1 cellular context compared by ENCODE assay signal in the genomic region with DNA sequence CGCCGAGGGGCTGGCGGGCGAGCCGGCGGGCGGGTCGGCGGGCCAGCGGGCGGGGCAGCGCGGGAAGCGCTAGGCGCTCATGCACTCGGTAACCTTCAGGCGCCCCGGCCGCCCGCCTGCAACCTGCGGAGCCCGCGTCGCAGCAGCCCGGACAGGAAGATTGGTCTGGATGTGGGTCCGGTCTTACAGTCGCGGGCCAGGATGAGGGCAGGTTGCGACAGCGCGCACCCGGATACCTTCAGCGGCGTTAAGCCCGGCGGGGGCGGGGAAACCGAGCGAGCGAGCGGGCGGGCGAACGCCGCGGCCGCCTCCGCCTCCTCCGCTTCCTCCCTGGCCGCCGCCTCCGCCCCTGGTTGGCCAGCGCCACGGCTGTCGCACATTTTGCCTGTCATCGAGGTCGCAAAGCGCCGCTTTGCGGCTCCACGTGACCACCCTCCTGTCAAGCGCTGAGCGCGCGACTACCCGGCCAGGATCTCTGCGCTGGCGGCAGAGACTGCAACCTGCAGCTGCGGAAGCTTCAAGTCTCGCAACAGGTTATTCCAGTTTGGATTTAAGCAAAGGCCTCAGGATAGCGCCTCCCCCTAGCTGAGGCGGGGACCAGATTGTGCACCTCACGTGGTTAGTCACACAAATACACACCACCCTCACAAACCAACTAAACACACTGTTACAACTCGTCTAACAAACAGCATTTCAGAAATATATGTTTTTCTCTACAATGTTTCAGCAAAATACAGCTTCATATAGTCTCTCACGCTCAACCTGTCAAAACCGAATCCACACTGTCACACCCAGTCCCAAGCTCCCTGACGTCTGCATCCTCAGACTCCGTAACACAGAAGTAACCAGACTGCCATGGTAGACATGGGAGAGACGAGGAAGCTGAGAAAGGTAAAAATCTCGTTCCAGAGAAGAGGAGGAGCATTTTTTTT.
A peak's percentile ranks its signal among the peaks of the same experiment; 100 is the strongest.
TF ChIP-seq lines count a peak whose summit lies in the region.

TSS of gene FAF1 (minus strand) at position 355 of the 932 bp plus-strand sequence. CDS start 456 bp downstream, outside the sequence.

TF ChIP-seq in K562, 482 proteins besides CTCF, POLR2A, EP300 and RAD21 (continued from another document and continues in another):
- TF ChIP-seq, protein P1, sequence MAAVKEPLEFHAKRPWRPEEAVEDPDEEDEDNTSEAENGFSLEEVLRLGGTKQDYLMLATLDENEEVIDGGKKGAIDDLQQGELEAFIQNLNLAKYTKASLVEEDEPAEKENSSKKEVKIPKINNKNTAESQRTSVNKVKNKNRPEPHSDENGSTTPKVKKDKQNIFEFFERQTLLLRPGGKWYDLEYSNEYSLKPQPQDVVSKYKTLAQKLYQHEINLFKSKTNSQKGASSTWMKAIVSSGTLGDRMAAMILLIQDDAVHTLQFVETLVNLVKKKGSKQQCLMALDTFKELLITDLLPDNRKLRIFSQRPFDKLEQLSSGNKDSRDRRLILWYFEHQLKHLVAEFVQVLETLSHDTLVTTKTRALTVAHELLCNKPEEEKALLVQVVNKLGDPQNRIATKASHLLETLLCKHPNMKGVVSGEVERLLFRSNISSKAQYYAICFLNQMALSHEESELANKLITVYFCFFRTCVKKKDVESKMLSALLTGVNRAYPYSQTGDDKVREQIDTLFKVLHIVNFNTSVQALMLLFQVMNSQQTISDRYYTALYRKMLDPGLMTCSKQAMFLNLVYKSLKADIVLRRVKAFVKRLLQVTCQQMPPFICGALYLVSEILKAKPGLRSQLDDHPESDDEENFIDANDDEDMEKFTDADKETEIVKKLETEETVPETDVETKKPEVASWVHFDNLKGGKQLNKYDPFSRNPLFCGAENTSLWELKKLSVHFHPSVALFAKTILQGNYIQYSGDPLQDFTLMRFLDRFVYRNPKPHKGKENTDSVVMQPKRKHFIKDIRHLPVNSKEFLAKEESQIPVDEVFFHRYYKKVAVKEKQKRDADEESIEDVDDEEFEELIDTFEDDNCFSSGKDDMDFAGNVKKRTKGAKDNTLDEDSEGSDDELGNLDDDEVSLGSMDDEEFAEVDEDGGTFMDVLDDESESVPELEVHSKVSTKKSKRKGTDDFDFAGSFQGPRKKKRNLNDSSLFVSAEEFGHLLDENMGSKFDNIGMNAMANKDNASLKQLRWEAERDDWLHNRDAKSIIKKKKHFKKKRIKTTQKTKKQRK (IDR thresholded peaks at IDR 0.05; ENCODE audit: borderline replicate concordance, low read depth, low read length): 0 out of 2 replicates have a peak, but pooled peaks have one; percentile 26
- no peak for TF ChIP-seq CAMTA2 (CRISPR knock-in tag; conservative IDR thresholded peaks at IDR 0.05)
- peak; percentile 56 for TF ChIP-seq ETV1 (tag; conservative IDR thresholded peaks at IDR 0.05; ENCODE audit: low read depth)
- no peak for TF ChIP-seq ZNF184 (CRISPR knock-in tag; IDR thresholded peaks at IDR 0.05)
- no peak for TF ChIP-seq PURB (CRISPR knock-in tag; IDR thresholded peaks at IDR 0.05; ENCODE audit: low read depth)
- no peak for TF ChIP-seq ILK (tag; IDR thresholded peaks at IDR 0.05; ENCODE audit: borderline replicate concordance, low read depth)
- TF ChIP-seq SNIP1 (IDR thresholded peaks at IDR 0.05; ENCODE audit: low read depth): no peak
- TF ChIP-seq KDM1A (IDR thresholded peaks at IDR 0.05): no peak; a peak in 1 of 4 replicates
- peak; percentile 45; the same call in 1 of the 2 replicates for TF ChIP-seq ZNF766 (CRISPR knock-in tag; conservative IDR thresholded peaks at IDR 0.05)
- peak in 1 of 2 experiments; percentile 89; a peak in 1 of 4 replicates for TF ChIP-seq KDM4B (IDR thresholded peaks at IDR 0.05; ENCODE audit: borderline replicate concordance in 2 of 2, low read depth in 1 of 2)
- TF ChIP-seq SOX6 (IDR thresholded peaks at IDR 0.05): peak; percentile 67; the same call in 1 of the 2 replicates
- TF ChIP-seq GATAD2A (IDR thresholded peaks at IDR 0.05): no peak
- peak; percentile 54; the same call in 1 of the 2 replicates for TF ChIP-seq KLF13 (tag; IDR thresholded peaks at IDR 0.05; ENCODE audit: borderline replicate concordance, low read depth)
- no peak for TF ChIP-seq COPS2 (conservative IDR thresholded peaks at IDR 0.05)
- TF ChIP-seq SLC30A9 (CRISPR knock-in tag; IDR thresholded peaks at IDR 0.05): no peak
- TF ChIP-seq MECOM (CRISPR knock-in tag; IDR thresholded peaks at IDR 0.05): 0 out of 2 replicates have a peak, but pooled peaks have one; percentile 35
- TF ChIP-seq KLF16 (IDR thresholded peaks at IDR 0.05): no peak; the same call in none of the 2 replicates
- TF ChIP-seq CHD2 (IDR thresholded peaks at IDR 0.05; ENCODE audit: low read depth, low read length): 0 out of 2 replicates have a peak, but pooled peaks have one; percentile 46
- TF ChIP-seq PPARD (CRISPR knock-in tag; IDR thresholded peaks at IDR 0.05): no peak
- TF ChIP-seq ZBTB49 (CRISPR knock-in tag; IDR thresholded peaks at IDR 0.05; ENCODE audit: borderline replicate concordance): no peak
- peak; percentile 86; the same call in 1 of the 2 replicates for TF ChIP-seq ZNF12 (CRISPR knock-in tag; IDR thresholded peaks at IDR 0.05)
- TF ChIP-seq PHB (CRISPR knock-in tag; IDR thresholded peaks at IDR 0.05): no peak
- TF ChIP-seq NFIX (CRISPR knock-in tag; IDR thresholded peaks at IDR 0.05; ENCODE audit: low read depth): no peak
- no peak for TF ChIP-seq ZNF780A (CRISPR knock-in tag; IDR thresholded peaks at IDR 0.05)
- TF ChIP-seq RBM22 (IDR thresholded peaks at IDR 0.05; ENCODE audit: low read depth, low read length, poor library complexity, severe bottlenecking): no peak
- TF ChIP-seq ZNF431 (CRISPR knock-in tag; IDR thresholded peaks at IDR 0.05): no peak; the same call in 1 of the 2 replicates
- peak; percentile 100 for TF ChIP-seq CREM (IDR thresholded peaks at IDR 0.05; ENCODE audit: low read depth)
- TF ChIP-seq NCOA4 (IDR thresholded peaks at IDR 0.05; ENCODE audit: partially characterized antibody): no peak
- no peak for TF ChIP-seq SRSF9 (IDR thresholded peaks at IDR 0.05; ENCODE audit: borderline replicate concordance, low read depth, low read length)
- no peak for TF ChIP-seq RBM39 (optimal IDR thresholded peaks at IDR 0.05; ENCODE audit: low read depth, low read length)
- TF ChIP-seq FUS (optimal IDR thresholded peaks at IDR 0.05; ENCODE audit: low read depth, low read length): peak; percentile 94
- TF ChIP-seq MED1 (CRISPR knock-in tag; IDR thresholded peaks at IDR 0.05; ENCODE audit: borderline replicate concordance): no peak
- TF ChIP-seq ZNF146 (CRISPR knock-in tag; IDR thresholded peaks at IDR 0.05; ENCODE audit: unreplicated experiment): no peak
- TF ChIP-seq L3MBTL2 (IDR thresholded peaks at IDR 0.05): peak; percentile 87
- no peak for TF ChIP-seq STAT5B (CRISPR knock-in tag; IDR thresholded peaks at IDR 0.05)
- no peak for TF ChIP-seq ZNF778 (CRISPR knock-in tag; IDR thresholded peaks at IDR 0.05)
- no peak for TF ChIP-seq HNRNPH1 (optimal IDR thresholded peaks at IDR 0.05; ENCODE audit: low read depth, low read length)
- peak; percentile 61 for TF ChIP-seq CBX5 (IDR thresholded peaks at IDR 0.05; ENCODE audit: borderline replicate concordance, low read depth)
- TF ChIP-seq ARID3A (IDR thresholded peaks at IDR 0.05; ENCODE audit: borderline replicate concordance, low read depth, low read length): no peak
- no peak for TF ChIP-seq ZNF212 (CRISPR knock-in tag; IDR thresholded peaks at IDR 0.05)
- peak; percentile 72 for TF ChIP-seq NFYB (IDR thresholded peaks at IDR 0.05; ENCODE audit: extremely low read depth, insufficient read length)
- peak; percentile 91 for TF ChIP-seq HNRNPLL (IDR thresholded peaks at IDR 0.05; ENCODE audit: low read depth, low read length, poor library complexity, severe bottlenecking)
- TF ChIP-seq ETS1 (conservative IDR thresholded peaks at IDR 0.05; ENCODE audit: control insufficient read depth, low read depth, low read length): peak; percentile 92; the same call in 1 of the 2 replicates
- TF ChIP-seq, protein P2, sequence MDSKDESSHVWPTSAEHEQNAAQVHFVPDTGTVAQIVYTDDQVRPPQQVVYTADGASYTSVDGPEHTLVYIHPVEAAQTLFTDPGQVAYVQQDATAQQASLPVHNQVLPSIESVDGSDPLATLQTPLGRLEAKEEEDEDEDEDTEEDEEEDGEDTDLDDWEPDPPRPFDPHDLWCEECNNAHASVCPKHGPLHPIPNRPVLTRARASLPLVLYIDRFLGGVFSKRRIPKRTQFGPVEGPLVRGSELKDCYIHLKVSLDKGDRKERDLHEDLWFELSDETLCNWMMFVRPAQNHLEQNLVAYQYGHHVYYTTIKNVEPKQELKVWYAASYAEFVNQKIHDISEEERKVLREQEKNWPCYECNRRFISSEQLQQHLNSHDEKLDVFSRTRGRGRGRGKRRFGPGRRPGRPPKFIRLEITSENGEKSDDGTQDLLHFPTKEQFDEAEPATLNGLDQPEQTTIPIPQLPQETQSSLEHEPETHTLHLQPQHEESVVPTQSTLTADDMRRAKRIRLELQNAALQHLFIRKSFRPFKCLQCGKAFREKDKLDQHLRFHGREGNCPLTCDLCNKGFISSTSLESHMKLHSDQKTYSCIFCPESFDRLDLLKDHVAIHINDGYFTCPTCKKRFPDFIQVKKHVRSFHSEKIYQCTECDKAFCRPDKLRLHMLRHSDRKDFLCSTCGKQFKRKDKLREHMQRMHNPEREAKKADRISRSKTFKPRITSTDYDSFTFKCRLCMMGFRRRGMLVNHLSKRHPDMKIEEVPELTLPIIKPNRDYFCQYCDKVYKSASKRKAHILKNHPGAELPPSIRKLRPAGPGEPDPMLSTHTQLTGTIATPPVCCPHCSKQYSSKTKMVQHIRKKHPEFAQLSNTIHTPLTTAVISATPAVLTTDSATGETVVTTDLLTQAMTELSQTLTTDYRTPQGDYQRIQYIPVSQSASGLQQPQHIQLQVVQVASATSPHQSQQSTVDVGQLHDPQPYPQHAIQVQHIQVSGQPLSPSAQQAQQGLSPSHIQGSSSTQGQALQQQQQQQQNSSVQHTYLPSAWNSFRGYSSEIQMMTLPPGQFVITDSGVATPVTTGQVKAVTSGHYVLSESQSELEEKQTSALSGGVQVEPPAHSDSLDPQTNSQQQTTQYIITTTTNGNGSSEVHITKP (IDR thresholded peaks at IDR 0.05; ENCODE audit: partially characterized antibody): peak; percentile 31
- TF ChIP-seq ZC3H8 (IDR thresholded peaks at IDR 0.05): no peak
- TF ChIP-seq, protein P3, sequence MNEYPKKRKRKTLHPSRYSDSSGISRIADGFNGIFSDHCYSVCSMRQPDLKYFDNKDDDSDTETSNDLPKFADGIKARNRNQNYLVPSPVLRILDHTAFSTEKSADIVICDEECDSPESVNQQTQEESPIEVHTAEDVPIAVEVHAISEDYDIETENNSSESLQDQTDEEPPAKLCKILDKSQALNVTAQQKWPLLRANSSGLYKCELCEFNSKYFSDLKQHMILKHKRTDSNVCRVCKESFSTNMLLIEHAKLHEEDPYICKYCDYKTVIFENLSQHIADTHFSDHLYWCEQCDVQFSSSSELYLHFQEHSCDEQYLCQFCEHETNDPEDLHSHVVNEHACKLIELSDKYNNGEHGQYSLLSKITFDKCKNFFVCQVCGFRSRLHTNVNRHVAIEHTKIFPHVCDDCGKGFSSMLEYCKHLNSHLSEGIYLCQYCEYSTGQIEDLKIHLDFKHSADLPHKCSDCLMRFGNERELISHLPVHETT (CRISPR knock-in tag; conservative IDR thresholded peaks at IDR 0.05 in 1 of 2, IDR thresholded peaks at IDR 0.05 in 1 of 2): peak in 1 of 2 experiments; percentile 100; a peak in 2 of 4 replicates
- 0 out of 2 replicates have a peak, but pooled peaks have one; percentile 11 for TF ChIP-seq HLTF (IDR thresholded peaks at IDR 0.05)
- TF ChIP-seq NCOR1 (IDR thresholded peaks at IDR 0.05): peak; percentile 9; the same call in 1 of the 2 replicates
- TF ChIP-seq CBX1 (IDR thresholded peaks at IDR 0.05; ENCODE audit: low read depth): peak; percentile 63
- 0 out of 2 replicates have a peak, but pooled peaks have one; percentile 53 for TF ChIP-seq ZKSCAN1 (IDR thresholded peaks at IDR 0.05; ENCODE audit: low read depth, low read length)
